1 cellular context compared by ENCODE assay signal in genomic region chr17:62616993-62617893, GRCh38.
A peak's percentile ranks its signal among the peaks of the same experiment; 100 is the strongest.
TF ChIP-seq lines count a peak whose summit lies in the region.

No MANE protein-coding gene starts in this region.

TF ChIP-seq in HepG2, 621 proteins besides CTCF, POLR2A, EP300 and RAD21 (continued from another document and continues in another):
- TF ChIP-seq, protein P1, sequence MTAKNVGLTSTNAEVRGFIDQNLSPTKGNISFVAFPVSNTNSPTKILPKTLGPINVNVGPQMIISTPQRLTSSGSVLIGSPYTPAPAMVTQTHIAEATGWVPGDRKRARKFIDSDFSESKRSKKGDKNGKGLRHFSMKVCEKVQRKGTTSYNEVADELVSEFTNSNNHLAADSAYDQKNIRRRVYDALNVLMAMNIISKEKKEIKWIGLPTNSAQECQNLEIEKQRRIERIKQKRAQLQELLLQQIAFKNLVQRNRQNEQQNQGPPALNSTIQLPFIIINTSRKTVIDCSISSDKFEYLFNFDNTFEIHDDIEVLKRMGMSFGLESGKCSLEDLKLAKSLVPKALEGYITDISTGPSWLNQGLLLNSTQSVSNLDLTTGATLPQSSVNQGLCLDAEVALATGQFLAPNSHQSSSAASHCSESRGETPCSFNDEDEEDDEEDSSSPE (CRISPR knock-in tag; IDR thresholded peaks at IDR 0.05), result no peak
- TF ChIP-seq ATF7-NPFF (CRISPR knock-in tag; IDR thresholded peaks at IDR 0.05; ENCODE audit: low read depth) (peak; percentile 71; the same call in 1 of the 2 replicates), ZNF792 (CRISPR knock-in tag; IDR thresholded peaks at IDR 0.05) (no peak), SMAD3 (CRISPR knock-in tag; IDR thresholded peaks at IDR 0.05) (peak; percentile 30; the same call in 1 of the 2 replicates), AGO1 (IDR thresholded peaks at IDR 0.05; ENCODE audit: low read depth, low read length, poor library complexity, severe bottlenecking) (no peak), NR1H2 (CRISPR knock-in tag; IDR thresholded peaks at IDR 0.05; ENCODE audit: borderline replicate concordance, low read depth) (no peak), POLR2AphosphoS2 (IDR thresholded peaks at IDR 0.05; ENCODE audit: low read depth, low read length) (0 out of 2 replicates have a peak, but pooled peaks have one; percentile 33), USF2 (IDR thresholded peaks at IDR 0.05; ENCODE audit: low read depth, low read length) (no peak), USF2 (CRISPR knock-in tag; IDR thresholded peaks at IDR 0.05; ENCODE audit: borderline replicate concordance) (no peak), HMG20A (CRISPR knock-in tag; IDR thresholded peaks at IDR 0.05; ENCODE audit: borderline replicate concordance) (no peak), MEIS2 (CRISPR knock-in tag; IDR thresholded peaks at IDR 0.05) (peak; percentile 26; the same call in 1 of the 2 replicates), MTF2 (CRISPR knock-in tag; IDR thresholded peaks at IDR 0.05; ENCODE audit: borderline replicate concordance) (no peak), MZF1 (CRISPR knock-in tag; IDR thresholded peaks at IDR 0.05; ENCODE audit: borderline replicate concordance) (no peak), ZSCAN21 (CRISPR knock-in tag; IDR thresholded peaks at IDR 0.05; ENCODE audit: borderline replicate concordance) (no peak), ZNF607 (CRISPR knock-in tag; IDR thresholded peaks at IDR 0.05; ENCODE audit: borderline replicate concordance) (no peak), THRA (CRISPR knock-in tag; IDR thresholded peaks at IDR 0.05; ENCODE audit: borderline replicate concordance) (0 out of 2 replicates have a peak, but pooled peaks have one; percentile 26), FOSL1 (CRISPR knock-in tag; IDR thresholded peaks at IDR 0.05; ENCODE audit: borderline replicate concordance) (no peak), ZMAT3 (CRISPR knock-in tag; conservative IDR thresholded peaks at IDR 0.05) (no peak), NFYB (CRISPR knock-in tag; IDR thresholded peaks at IDR 0.05) (no peak), SMAD1 (CRISPR knock-in tag; IDR thresholded peaks at IDR 0.05; ENCODE audit: borderline replicate concordance, low read depth) (no peak), ZNF335 (CRISPR knock-in tag; IDR thresholded peaks at IDR 0.05) (no peak), EHMT2 (IDR thresholded peaks at IDR 0.05; ENCODE audit: borderline replicate concordance, low read depth, low read length) (no peak), ZNF562 (CRISPR knock-in tag; IDR thresholded peaks at IDR 0.05; ENCODE audit: borderline replicate concordance) (no peak), NCOR1 (IDR thresholded peaks at IDR 0.05; ENCODE audit: borderline replicate concordance, low read length) (no peak), ZNF441 (CRISPR knock-in tag; IDR thresholded peaks at IDR 0.05; ENCODE audit: borderline replicate concordance) (no peak), HNF1A (IDR thresholded peaks at IDR 0.05; ENCODE audit: low read depth) (0 out of 2 replicates have a peak, but pooled peaks have one; percentile 20), HNF1A (CRISPR knock-in tag; IDR thresholded peaks at IDR 0.05; ENCODE audit: borderline replicate concordance) (peak; percentile 67), ZFYVE20 (CRISPR knock-in tag; IDR thresholded peaks at IDR 0.05; ENCODE audit: borderline replicate concordance, low read depth) (no peak), GMEB1 (CRISPR knock-in tag; IDR thresholded peaks at IDR 0.05; ENCODE audit: borderline replicate concordance) (no peak), RARG (CRISPR knock-in tag; IDR thresholded peaks at IDR 0.05; ENCODE audit: low read depth) (no peak), PATZ1 (CRISPR knock-in tag; IDR thresholded peaks at IDR 0.05) (peak; percentile 97)
- TF ChIP-seq, protein P2, sequence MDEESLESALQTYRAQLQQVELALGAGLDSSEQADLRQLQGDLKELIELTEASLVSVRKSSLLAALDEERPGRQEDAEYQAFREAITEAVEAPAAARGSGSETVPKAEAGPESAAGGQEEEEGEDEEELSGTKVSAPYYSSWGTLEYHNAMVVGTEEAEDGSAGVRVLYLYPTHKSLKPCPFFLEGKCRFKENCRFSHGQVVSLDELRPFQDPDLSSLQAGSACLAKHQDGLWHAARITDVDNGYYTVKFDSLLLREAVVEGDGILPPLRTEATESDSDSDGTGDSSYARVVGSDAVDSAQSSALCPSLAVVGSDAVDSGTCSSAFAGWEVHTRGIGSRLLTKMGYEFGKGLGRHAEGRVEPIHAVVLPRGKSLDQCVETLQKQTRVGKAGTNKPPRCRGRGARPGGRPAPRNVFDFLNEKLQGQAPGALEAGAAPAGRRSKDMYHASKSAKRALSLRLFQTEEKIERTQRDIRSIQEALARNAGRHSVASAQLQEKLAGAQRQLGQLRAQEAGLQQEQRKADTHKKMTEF (CRISPR knock-in tag; IDR thresholded peaks at IDR 0.05), result 0 out of 2 replicates have a peak, but pooled peaks have one; percentile 50
- TF ChIP-seq, protein P3, sequence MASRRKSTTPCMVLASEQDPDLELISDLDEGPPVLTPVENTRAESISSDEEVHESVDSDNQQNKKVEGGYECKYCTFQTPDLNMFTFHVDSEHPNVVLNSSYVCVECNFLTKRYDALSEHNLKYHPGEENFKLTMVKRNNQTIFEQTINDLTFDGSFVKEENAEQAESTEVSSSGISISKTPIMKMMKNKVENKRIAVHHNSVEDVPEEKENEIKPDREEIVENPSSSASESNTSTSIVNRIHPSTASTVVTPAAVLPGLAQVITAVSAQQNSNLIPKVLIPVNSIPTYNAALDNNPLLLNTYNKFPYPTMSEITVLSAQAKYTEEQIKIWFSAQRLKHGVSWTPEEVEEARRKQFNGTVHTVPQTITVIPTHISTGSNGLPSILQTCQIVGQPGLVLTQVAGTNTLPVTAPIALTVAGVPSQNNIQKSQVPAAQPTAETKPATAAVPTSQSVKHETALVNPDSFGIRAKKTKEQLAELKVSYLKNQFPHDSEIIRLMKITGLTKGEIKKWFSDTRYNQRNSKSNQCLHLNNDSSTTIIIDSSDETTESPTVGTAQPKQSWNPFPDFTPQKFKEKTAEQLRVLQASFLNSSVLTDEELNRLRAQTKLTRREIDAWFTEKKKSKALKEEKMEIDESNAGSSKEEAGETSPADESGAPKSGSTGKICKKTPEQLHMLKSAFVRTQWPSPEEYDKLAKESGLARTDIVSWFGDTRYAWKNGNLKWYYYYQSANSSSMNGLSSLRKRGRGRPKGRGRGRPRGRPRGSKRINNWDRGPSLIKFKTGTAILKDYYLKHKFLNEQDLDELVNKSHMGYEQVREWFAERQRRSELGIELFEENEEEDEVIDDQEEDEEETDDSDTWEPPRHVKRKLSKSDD (CRISPR knock-in tag; IDR thresholded peaks at IDR 0.05; ENCODE audit: low read depth), result no peak
- TF ChIP-seq, protein P4, sequence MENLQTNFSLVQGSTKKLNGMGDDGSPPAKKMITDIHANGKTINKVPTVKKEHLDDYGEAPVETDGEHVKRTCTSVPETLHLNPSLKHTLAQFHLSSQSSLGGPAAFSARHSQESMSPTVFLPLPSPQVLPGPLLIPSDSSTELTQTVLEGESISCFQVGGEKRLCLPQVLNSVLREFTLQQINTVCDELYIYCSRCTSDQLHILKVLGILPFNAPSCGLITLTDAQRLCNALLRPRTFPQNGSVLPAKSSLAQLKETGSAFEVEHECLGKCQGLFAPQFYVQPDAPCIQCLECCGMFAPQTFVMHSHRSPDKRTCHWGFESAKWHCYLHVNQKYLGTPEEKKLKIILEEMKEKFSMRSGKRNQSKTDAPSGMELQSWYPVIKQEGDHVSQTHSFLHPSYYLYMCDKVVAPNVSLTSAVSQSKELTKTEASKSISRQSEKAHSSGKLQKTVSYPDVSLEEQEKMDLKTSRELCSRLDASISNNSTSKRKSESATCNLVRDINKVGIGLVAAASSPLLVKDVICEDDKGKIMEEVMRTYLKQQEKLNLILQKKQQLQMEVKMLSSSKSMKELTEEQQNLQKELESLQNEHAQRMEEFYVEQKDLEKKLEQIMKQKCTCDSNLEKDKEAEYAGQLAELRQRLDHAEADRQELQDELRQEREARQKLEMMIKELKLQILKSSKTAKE (CRISPR knock-in tag; IDR thresholded peaks at IDR 0.05; ENCODE audit: borderline replicate concordance), result peak; percentile 68; the same call in 1 of the 2 replicates
- TF ChIP-seq, protein P5, sequence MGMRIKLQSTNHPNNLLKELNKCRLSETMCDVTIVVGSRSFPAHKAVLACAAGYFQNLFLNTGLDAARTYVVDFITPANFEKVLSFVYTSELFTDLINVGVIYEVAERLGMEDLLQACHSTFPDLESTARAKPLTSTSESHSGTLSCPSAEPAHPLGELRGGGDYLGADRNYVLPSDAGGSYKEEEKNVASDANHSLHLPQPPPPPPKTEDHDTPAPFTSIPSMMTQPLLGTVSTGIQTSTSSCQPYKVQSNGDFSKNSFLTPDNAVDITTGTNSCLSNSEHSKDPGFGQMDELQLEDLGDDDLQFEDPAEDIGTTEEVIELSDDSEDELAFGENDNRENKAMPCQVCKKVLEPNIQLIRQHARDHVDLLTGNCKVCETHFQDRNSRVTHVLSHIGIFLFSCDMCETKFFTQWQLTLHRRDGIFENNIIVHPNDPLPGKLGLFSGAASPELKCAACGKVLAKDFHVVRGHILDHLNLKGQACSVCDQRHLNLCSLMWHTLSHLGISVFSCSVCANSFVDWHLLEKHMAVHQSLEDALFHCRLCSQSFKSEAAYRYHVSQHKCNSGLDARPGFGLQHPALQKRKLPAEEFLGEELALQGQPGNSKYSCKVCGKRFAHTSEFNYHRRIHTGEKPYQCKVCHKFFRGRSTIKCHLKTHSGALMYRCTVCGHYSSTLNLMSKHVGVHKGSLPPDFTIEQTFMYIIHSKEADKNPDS (CRISPR knock-in tag; IDR thresholded peaks at IDR 0.05), result no peak
